Comparison of ENCODE assay signal across 18 cellular contexts in the genomic region with DNA sequence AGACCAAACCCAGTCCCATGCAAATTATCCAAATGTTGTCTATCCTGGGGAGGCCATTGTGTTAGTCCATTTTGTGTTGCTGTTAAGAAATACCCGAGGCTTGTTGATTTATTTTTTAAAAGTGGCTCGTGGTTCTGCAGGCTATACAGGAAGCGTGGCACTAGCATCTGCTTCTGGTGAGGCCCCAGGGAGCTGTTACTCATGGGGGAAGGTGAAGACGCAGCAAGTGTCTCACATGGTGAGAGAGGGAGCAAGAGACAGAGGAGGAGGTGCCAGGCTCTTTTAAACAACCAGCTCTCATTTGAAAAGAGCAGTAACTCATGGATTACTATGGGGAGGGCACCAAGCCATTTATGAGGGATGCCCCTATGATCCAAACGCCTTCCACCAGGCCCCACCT.
A peak's percentile ranks its signal among the peaks of the same experiment; 100 is the strongest.
DNase-seq lines count a peak whose midpoint lies in the region; ATAC-seq and TF ChIP-seq lines count a peak whose summit lies in the region.
"Had no signal": no experiment of that assay in that cellular context is flagged by ENCODE, and none has a peak within 500 bp of the region (broad histone marks: within the 10 kb centered on the region; RNA-seq: fewer than 3 reads in every experiment).

No MANE protein-coding gene starts in this region.

- H4K20me1 ChIP-seq in BLaER1 (no peaks in the 10 kb centered on the region), OCI-LY3 (ENCODE audit: insufficient read depth, low read length) (no peaks in the 10 kb centered on the region)

- intact Hi-C loops in activated T-helper 2 cell treated with anti-CD3 and anti-CD28 coated beads, Interferon-gamma antibody, Interleukin-2, Interleukin-4, amounts not matched to agents 10 μg/mL and 5 μg/mL and 100 μg/mL, durations not matched to agents 14 hours and 24 hours and 36 hours (cut with micrococcal nuclease), result no loop called here

- no peaks in the 10 kb centered on the region for H3K79me2 ChIP-seq in OCI-LY3 (ENCODE audit: low read length)

- H2AFZ ChIP-seq in OCI-LY3 (ENCODE audit: low read depth, low read length), result 0 out of 2 replicates have a peak overlapping the region, but pooled peaks have one; percentile 55

- no peak for TF ChIP-seq CTCF in OCI-LY3 (IDR thresholded peaks at IDR 0.05; ENCODE audit: low read depth, low read length)

- H3K36me3 Mint-ChIP-seq in memory B cell, result no peaks in the 10 kb centered on the region
- H3K36me3 Mint-ChIP-seq in activated T-helper 2 cell treated with anti-CD3 and anti-CD28 coated beads, Interferon-gamma antibody, Interleukin-2, Interleukin-4, amounts not matched to agents 10 μg/mL and 5 μg/mL and 100 μg/mL, durations not matched to agents 14 hours and 24 hours and 36 hours (ENCODE audit: low read depth), result no peaks in the 10 kb centered on the region
- H3K36me3 Mint-ChIP-seq: CD8-positive, alpha-beta memory T cell had no signal

- H3K36me3 ChIP-seq in BLaER1, result no peaks in the 10 kb centered on the region
- no peaks in the 10 kb centered on the region for H3K36me3 ChIP-seq in OCI-LY3 (replicated peaks; ENCODE audit: low read depth, low read length)

- H3K9ac ChIP-seq in BLaER1, result no peak overlapping the region; the same call in 1 of the 2 replicates
- peak overlapping the region; percentile 4; the same call in 1 of the 2 replicates for H3K9ac ChIP-seq in OCI-LY3 (ENCODE audit: low read length)

- H3K4me3 Mint-ChIP-seq in memory B cell, result no peak overlapping the region
- no peak overlapping the region for H3K4me3 Mint-ChIP-seq in activated T-helper 2 cell treated with anti-CD3 and anti-CD28 coated beads, Interferon-gamma antibody, Interleukin-2, Interleukin-4, amounts not matched to agents 10 μg/mL and 5 μg/mL and 100 μg/mL, durations not matched to agents 14 hours and 24 hours and 36 hours (ENCODE audit: low read depth)
- H3K4me3 Mint-ChIP-seq: CD8-positive, alpha-beta memory T cell; H9; HFFc6 had no signal

- no peak overlapping the region for H3K27ac ChIP-seq in BLaER1
- H3K27ac ChIP-seq in OCI-LY3 (ENCODE audit: low read length), result peak overlapping the region; percentile 56

- peaks cover 3% of the 10 kb centered on the region for H3K27me3 Mint-ChIP-seq in memory B cell
- H3K27me3 Mint-ChIP-seq in activated T-helper 2 cell treated with anti-CD3 and anti-CD28 coated beads, Interferon-gamma antibody, Interleukin-2, Interleukin-4, amounts not matched to agents 10 μg/mL and 5 μg/mL and 100 μg/mL, durations not matched to agents 14 hours and 24 hours and 36 hours (ENCODE audit: low read depth), result peaks cover 9% of the 10 kb centered on the region

- peaks cover 20% of the 10 kb centered on the region for H3K9me3 ChIP-seq in BLaER1
- H3K9me3 ChIP-seq in OCI-LY3 (ENCODE audit: insufficient read depth, low read length), result no peaks in the 10 kb centered on the region

- no peaks in the 10 kb centered on the region for H3K27me3 ChIP-seq in BLaER1
- H3K27me3 ChIP-seq in OCI-LY3 (ENCODE audit: low read depth, low read length), result no peaks in the 10 kb centered on the region

- peaks cover 87% of the 10 kb centered on the region for H3K4me1 ChIP-seq in BLaER1
- H3K4me1 ChIP-seq in OCI-LY3 (ENCODE audit: low read length), result peaks cover 90% of the 10 kb centered on the region

- H3K4me3 ChIP-seq in BLaER1 (no peak overlapping the region), OCI-LY3 (ENCODE audit: low read length) (no peak overlapping the region)
- H3K4me3 ChIP-seq in Jurkat, Clone E6-1 (ENCODE audit: low read length), result no peak overlapping the region

- peaks cover 13% of the 10 kb centered on the region for H3K4me1 Mint-ChIP-seq in memory B cell
- H3K4me1 Mint-ChIP-seq in activated T-helper 2 cell treated with anti-CD3 and anti-CD28 coated beads, Interferon-gamma antibody, Interleukin-2, Interleukin-4, amounts not matched to agents 10 μg/mL and 5 μg/mL and 100 μg/mL, durations not matched to agents 14 hours and 24 hours and 36 hours (ENCODE audit: low read depth), result no peaks in the 10 kb centered on the region
- H3K4me1 Mint-ChIP-seq: CD8-positive, alpha-beta memory T cell had no signal

- peak; percentile 7 for DNase-seq in Jurkat, Clone E6-1 (ENCODE audit: low read depth, low spot score)
- DNase-seq in memory B cell (ENCODE audit: low spot score in 2 of 2) (no peak), pons (ENCODE audit: low spot score) (no peak), NCI-H524 treated with DMSO at 0.1 percent for 48 hours (lab: John Stamatoyannopoulos, UW) (no peak)
- no peak for DNase-seq in activated T-helper 2 cell treated with anti-CD3 and anti-CD28 coated beads, Interferon-gamma antibody, Interleukin-2, Interleukin-4, amounts not matched to agents 10 μg/mL and 5 μg/mL and 100 μg/mL, durations not matched to agents 14 hours and 24 hours and 36 hours (ENCODE audit: low spot score)
- DNase-seq: C1 segment of cervical spinal cord; CD8-positive, alpha-beta memory T cell; H9; HFFc6; KBM-7; NCI-H187; NCI-H748 treated with DMSO at 0.1 percent for 48 hours; SIG-M5; T-helper 1 cell had no signal

- H3K4me2 ChIP-seq in BLaER1 (peak overlapping the region; percentile 59), OCI-LY3 (ENCODE audit: low read length) (peak overlapping the region; percentile 47)

- no peak overlapping the region for H3K27ac Mint-ChIP-seq in memory B cell
- no peak overlapping the region for H3K27ac Mint-ChIP-seq in activated T-helper 2 cell treated with anti-CD3 and anti-CD28 coated beads, Interferon-gamma antibody, Interleukin-2, Interleukin-4, amounts not matched to agents 10 μg/mL and 5 μg/mL and 100 μg/mL, durations not matched to agents 14 hours and 24 hours and 36 hours
- H3K27ac Mint-ChIP-seq: HFFc6 had no signal

- ATAC-seq in memory B cell (ENCODE audit: low read depth) (peak; percentile 34), GM18517 (IDR thresholded peaks at IDR 0.05; ENCODE audit: unreplicated experiment) (no peak)
- ATAC-seq: HepG2 had no signal

- H3K9me3 Mint-ChIP-seq in memory B cell, result no peaks in the 10 kb centered on the region
- H3K9me3 Mint-ChIP-seq in activated T-helper 2 cell treated with anti-CD3 and anti-CD28 coated beads, Interferon-gamma antibody, Interleukin-2, Interleukin-4, amounts not matched to agents 10 μg/mL and 5 μg/mL and 100 μg/mL, durations not matched to agents 14 hours and 24 hours and 36 hours, result no peaks in the 10 kb centered on the region
- H3K9me3 Mint-ChIP-seq: CD8-positive, alpha-beta memory T cell; H9; HFFc6 had no signal
